ENCODE assay signal across 9 cellular contexts in genomic region chr20:47727909-47728361, GRCh38. TPM values are rescaled to one million over a fixed set of nuclear protein-coding genes. Genes with fewer than 3 reads are reported as not detected.
DNase-seq lines count a peak whose midpoint lies in the region; ATAC-seq, FAIRE-seq and TF ChIP-seq lines count a peak whose summit lies in the region.
"Had no signal": no experiment of that assay in that cellular context is flagged by ENCODE, and none has a peak within 500 bp of the region (broad histone marks: within the 10 kb centered on the region; RNA-seq: fewer than 3 reads in every experiment).

No MANE protein-coding gene starts in this region.

- POLR2A ChIA-PET in CD8-positive, alpha-beta memory T cell (lab: Charles Lee), result no interaction called here

- peaks cover 24 to 45% (median 35%) of the 10 kb centered on the region in 3 donors for H3K4me1 Mint-ChIP-seq in CD8-positive, alpha-beta memory T cell
- H3K4me1 Mint-ChIP-seq in natural killer cell treated with Interleukin-12 subunit alpha and Interleukin-12 subunit beta and Interleukin-15 and Interleukin-18, amount 100 ng/mL, for 72 hours (ENCODE audit: low read depth in 2 of 2), result peaks cover 16 to 25% of the 10 kb centered on the region in 2 donors

- H3K27me3 ChIP-seq in CD8-positive, alpha-beta memory T cell (ENCODE audit: insufficient read depth, low read length, poor library complexity, severe bottlenecking), result no peaks in the 10 kb centered on the region

- peaks cover 38% of the 10 kb centered on the region for H3K4me1 ChIP-seq in CD8-positive, alpha-beta memory T cell (ENCODE audit: insufficient read depth, low read length)

- peak overlapping the region; percentile 66 to 97 (median 94) for H3K27ac Mint-ChIP-seq in CD8-positive, alpha-beta memory T cell
- H3K27ac Mint-ChIP-seq in natural killer cell treated with Interleukin-12 subunit alpha and Interleukin-12 subunit beta and Interleukin-15 and Interleukin-18, amount 100 ng/mL, for 72 hours, result peak overlapping the region; percentile 95 to 99

- 54 to 57% (median 57%) methylated on average over 17 of the region's 17 CpGs for WGBS in adipose tissue, 3 donors

- H3K9me3 Mint-ChIP-seq in CD8-positive, alpha-beta memory T cell, result no peaks in the 10 kb centered on the region
- H3K9me3 Mint-ChIP-seq in natural killer cell treated with Interleukin-12 subunit alpha and Interleukin-12 subunit beta and Interleukin-15 and Interleukin-18, amount 100 ng/mL, for 72 hours, result no peaks in the 10 kb centered on the region

- no peak for DNase-seq in CD8-positive, alpha-beta memory T cell
- no peak for DNase-seq in natural killer cell treated with Interleukin-12 subunit alpha and Interleukin-12 subunit beta and Interleukin-15 and Interleukin-18, amount 100 ng/mL, for 72 hours (ENCODE audit: low spot score)
- no peak for DNase-seq in DMS79 treated with DMSO at 0.1 percent for 48 hours (lab: John Stamatoyannopoulos, UW)
- no peak for DNase-seq in NCI-H187 treated with DMSO at 0.1 percent for 48 hours (lab: John Stamatoyannopoulos, UW)
- no peak for DNase-seq in GM19238 (ENCODE audit: insufficient read length, low spot score)
- DNase-seq in D721Med (ENCODE audit: insufficient read length, low spot score), result no peak

- ATAC-seq in HG03045 (IDR thresholded peaks at IDR 0.05; ENCODE audit: unreplicated experiment), result peak; percentile 20
- ATAC-seq in natural killer cell treated with Interleukin-12 subunit alpha and Interleukin-12 subunit beta and Interleukin-15 and Interleukin-18, amount 100 ng/mL, for 72 hours, result no peak

- peak overlapping the region; percentile 0 for H3K27ac ChIP-seq in CD8-positive, alpha-beta memory T cell (ENCODE audit: low read depth, low read length)
- peak overlapping the region; percentile 34 for H3K27ac ChIP-seq in adipose tissue (ENCODE audit: low read depth, low read length)

- H3K36me3 Mint-ChIP-seq in CD8-positive, alpha-beta memory T cell, result no peaks in the 10 kb centered on the region
- no peaks in the 10 kb centered on the region for H3K36me3 Mint-ChIP-seq in natural killer cell treated with Interleukin-12 subunit alpha and Interleukin-12 subunit beta and Interleukin-15 and Interleukin-18, amount 100 ng/mL, for 72 hours

- H3K27me3 Mint-ChIP-seq in CD8-positive, alpha-beta memory T cell, result peaks cover 0 to 1% of the 10 kb centered on the region in 2 donors
- no peaks in the 10 kb centered on the region for H3K27me3 Mint-ChIP-seq in natural killer cell treated with Interleukin-12 subunit alpha and Interleukin-12 subunit beta and Interleukin-15 and Interleukin-18, amount 100 ng/mL, for 72 hours

- no peak for FAIRE-seq in D721Med (lab: Jason Lieb, UNC)
- FAIRE-seq: islet of Langerhans had no signal

- CTCF ChIA-PET in CD8-positive, alpha-beta memory T cell (lab: Charles Lee), result interaction anchor here (4.0 kb wide), 1 partner anchor 893 kb away, joined by 28 read pairs; no protein-coding TSS in a partner anchor

- H3K4me3 ChIP-seq in CD8-positive, alpha-beta memory T cell (ENCODE audit: low read length), result peak overlapping the region; percentile 38

- TF ChIP-seq CTCF in D721Med (IDR thresholded peaks at IDR 0.05; ENCODE audit: insufficient read depth, missing control alignments), result no peak

- H3K4me3 Mint-ChIP-seq in CD8-positive, alpha-beta memory T cell, result peak overlapping the region; percentile 5 to 86 (median 74)
- peak overlapping the region; percentile 94 for H3K4me3 Mint-ChIP-seq in natural killer cell treated with Interleukin-12 subunit alpha and Interleukin-12 subunit beta and Interleukin-15 and Interleukin-18, amount 100 ng/mL, for 72 hours

- no peaks in the 10 kb centered on the region for H3K36me3 ChIP-seq in CD8-positive, alpha-beta memory T cell (ENCODE audit: insufficient read depth, low read length)

- H3K9me3 ChIP-seq in CD8-positive, alpha-beta memory T cell (ENCODE audit: low read length), result no peaks in the 10 kb centered on the region

RNA-seq across cellular contexts. Expression of gene SULF2, which starts 57.3 kb away (rescaled TPM):
- total RNA-seq in CD8-positive, alpha-beta memory T cell, result 1 to 10 TPM; 1.1 to 1.4 TPM
- 0.28 TPM for polyA plus RNA-seq in CD8-positive, alpha-beta memory T cell
- polyA plus RNA-seq in adipose tissue, result 10 to 100 TPM in 2 of 3 donors, 1 to 10 TPM in 1; 8.1 to 57.0 (median 41.0) TPM
- total RNA-seq in natural killer cell treated with Interleukin-12 subunit alpha and Interleukin-12 subunit beta and Interleukin-15 and Interleukin-18, amount 100 ng/mL, for 72 hours, result 1 to 10 TPM in 1 of 2 donors, not detected in 1; 2.1 TPM
